1 cellular context compared by ENCODE assay signal in genomic region chr2:56117764-56118163, GRCh38.
TF ChIP-seq lines count a peak whose summit lies in the region.

No MANE protein-coding gene starts in this region.

TF ChIP-seq in WTC11, 78 proteins besides CTCF, POLR2A, EP300 and RAD21 (continued from another document):
- TF ChIP-seq IRF1 (CRISPR knock-in tag; IDR thresholded peaks at IDR 0.05) = no peak
- TF ChIP-seq IRF2 (CRISPR knock-in tag; IDR thresholded peaks at IDR 0.05; ENCODE audit: borderline replicate concordance, low read depth) = no peak
- TF ChIP-seq, protein P1, sequence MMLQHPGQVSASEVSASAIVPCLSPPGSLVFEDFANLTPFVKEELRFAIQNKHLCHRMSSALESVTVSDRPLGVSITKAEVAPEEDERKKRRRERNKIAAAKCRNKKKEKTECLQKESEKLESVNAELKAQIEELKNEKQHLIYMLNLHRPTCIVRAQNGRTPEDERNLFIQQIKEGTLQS (CRISPR knock-in tag; conservative IDR thresholded peaks at IDR 0.05) = no peak
- TF ChIP-seq ZNF281 (CRISPR knock-in tag; IDR thresholded peaks at IDR 0.05) = no peak
- TF ChIP-seq ZNF263 (CRISPR knock-in tag; IDR thresholded peaks at IDR 0.05; ENCODE audit: low read depth) = no peak
- TF ChIP-seq GTF2I (CRISPR knock-in tag; conservative IDR thresholded peaks at IDR 0.05) = no peak
- TF ChIP-seq JAZF1 (CRISPR knock-in tag; IDR thresholded peaks at IDR 0.05) = no peak
- no peak for TF ChIP-seq NR2C2 (CRISPR knock-in tag; IDR thresholded peaks at IDR 0.05)
- TF ChIP-seq, protein P2, sequence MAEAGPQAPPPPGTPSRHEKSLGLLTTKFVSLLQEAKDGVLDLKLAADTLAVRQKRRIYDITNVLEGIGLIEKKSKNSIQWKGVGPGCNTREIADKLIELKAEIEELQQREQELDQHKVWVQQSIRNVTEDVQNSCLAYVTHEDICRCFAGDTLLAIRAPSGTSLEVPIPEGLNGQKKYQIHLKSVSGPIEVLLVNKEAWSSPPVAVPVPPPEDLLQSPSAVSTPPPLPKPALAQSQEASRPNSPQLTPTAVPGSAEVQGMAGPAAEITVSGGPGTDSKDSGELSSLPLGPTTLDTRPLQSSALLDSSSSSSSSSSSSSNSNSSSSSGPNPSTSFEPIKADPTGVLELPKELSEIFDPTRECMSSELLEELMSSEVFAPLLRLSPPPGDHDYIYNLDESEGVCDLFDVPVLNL (CRISPR knock-in tag; IDR thresholded peaks at IDR 0.05; ENCODE audit: borderline replicate concordance, low read depth) = no peak
- TF ChIP-seq MLX (CRISPR knock-in tag; IDR thresholded peaks at IDR 0.05) = no peak
- no peak for TF ChIP-seq E2F1 (CRISPR knock-in tag; IDR thresholded peaks at IDR 0.05)
- TF ChIP-seq ZNF416 (CRISPR knock-in tag; IDR thresholded peaks at IDR 0.05) = no peak
- TF ChIP-seq FOXP1 (CRISPR knock-in tag; IDR thresholded peaks at IDR 0.05; ENCODE audit: borderline replicate concordance) = no peak
